Comparison of ENCODE assay signal across 8 cellular contexts in the genomic region with DNA sequence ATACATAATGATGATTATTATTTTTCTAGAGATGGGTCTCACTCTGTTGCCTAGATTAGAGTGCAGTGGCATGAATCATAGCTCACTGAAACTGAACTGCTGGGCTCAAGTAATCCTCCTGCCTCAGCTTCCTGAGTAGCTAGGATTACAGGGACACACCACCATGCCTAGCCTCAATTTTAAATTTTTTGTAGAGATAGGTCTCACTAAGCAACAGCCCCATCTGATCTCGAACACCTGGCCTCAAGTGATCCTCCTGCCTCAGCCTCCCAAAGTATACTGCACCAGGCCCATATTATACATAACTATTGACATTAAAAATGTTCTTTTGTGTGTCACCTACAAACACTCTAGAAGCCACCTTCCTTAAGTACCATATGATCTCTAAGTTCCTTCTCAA. TPM values are rescaled to one million over a fixed set of nuclear protein-coding genes. Genes with fewer than 3 reads are reported as not detected.
A peak's percentile ranks its signal among the peaks of the same experiment; 100 is the strongest.
DNase-seq lines count a peak whose midpoint lies in the region; ATAC-seq, FAIRE-seq and TF ChIP-seq lines count a peak whose summit lies in the region.

No MANE protein-coding gene starts in this region.

- H3K27ac ChIP-seq in heart left ventricle (peak overlapping the region; percentile 52 to 88 (median 80)), ascending aorta (peak overlapping the region; percentile 58 to 89), lower lobe of right lung (peak overlapping the region; percentile 78), upper lobe of left lung (peak overlapping the region; percentile 61 to 86 (median 84))

- intact Hi-C loops in heart left ventricle (cut with DNase I), result loop anchor here (2.0 to 10.0 kb wide), 6 partner anchors 68 to 656 kb away; partner anchors contain the start of gene EID3 (in 5 of the 10)
- intact Hi-C loops in cardiac septum (cut with DNase I), result loop anchor here (1.0 to 5.0 kb wide), 3 partner anchors 37 to 83 kb away; partner anchors contain the start of gene EID3
- intact Hi-C loops in ascending aorta (cut with DNase I), result loop anchor here (5.0 kb wide), 1 partner anchor 83 kb away; the partner anchor contains the start of gene EID3
- intact Hi-C loops in lower lobe of right lung (cut with DNase I), result loop anchor here (5.0 to 10.0 kb wide), 2 partner anchors 68 to 136 kb away; no protein-coding TSS in a partner anchor

- no peak for FAIRE-seq in urothelium cell line (lab: Jason Lieb, UNC)

- no peaks in the 10 kb centered on the region for H3K9me3 ChIP-seq in heart left ventricle
- H3K9me3 ChIP-seq in ascending aorta, result no peaks in the 10 kb centered on the region
- H3K9me3 ChIP-seq in lower lobe of right lung, result no peaks in the 10 kb centered on the region
- no peaks in the 10 kb centered on the region for H3K9me3 ChIP-seq in upper lobe of left lung

- H3K27me3 ChIP-seq in heart left ventricle (no peaks in the 10 kb centered on the region), ascending aorta (no peaks in the 10 kb centered on the region), lower lobe of right lung (ENCODE audit: low read depth) (no peaks in the 10 kb centered on the region), upper lobe of left lung (no peaks in the 10 kb centered on the region)

- H3K36me3 ChIP-seq in heart left ventricle (no peaks in the 10 kb centered on the region), ascending aorta (no peaks in the 10 kb centered on the region), lower lobe of right lung (no peaks in the 10 kb centered on the region), upper lobe of left lung (no peaks in the 10 kb centered on the region)

- DNase-seq in heart left ventricle, result no peak
- DNase-seq in cardiac septum (ENCODE audit: low spot score), result no peak
- no peak for DNase-seq in ascending aorta (ENCODE audit: low spot score in 2 of 2)
- DNase-seq in lower lobe of right lung, result no peak
- no peak for DNase-seq in upper lobe of left lung
- DNase-seq in DMS153 (lab: John Stamatoyannopoulos, UW), result no peak
- no peak for DNase-seq in urothelium cell line (ENCODE audit: low spot score)

- peaks cover 5 to 35% (median 18%) of the 10 kb centered on the region in 12 donors for H3K4me1 ChIP-seq in heart left ventricle
- peaks cover 5 to 25% of the 10 kb centered on the region in 2 donors for H3K4me1 ChIP-seq in ascending aorta
- peaks cover 39% of the 10 kb centered on the region for H3K4me1 ChIP-seq in lower lobe of right lung
- H3K4me1 ChIP-seq in upper lobe of left lung, result peaks cover 22 to 41% (median 34%) of the 10 kb centered on the region in 4 donors

- no peak for TF ChIP-seq POLR2A in heart left ventricle (IDR thresholded peaks at IDR 0.05)
- TF ChIP-seq POLR2A in upper lobe of left lung (IDR thresholded peaks at IDR 0.05), result no peak

- ATAC-seq in heart left ventricle (no peak), lower lobe of right lung (no peak), upper lobe of left lung (ENCODE audit: low FRiP score in 2 of 2) (no peak), HG03342 (IDR thresholded peaks at IDR 0.05; ENCODE audit: unreplicated experiment) (no peak)

- TF ChIP-seq EP300 in upper lobe of left lung (IDR thresholded peaks at IDR 0.05), result no peak

- TF ChIP-seq CTCF in heart left ventricle (IDR thresholded peaks at IDR 0.05) (no peak), ascending aorta (IDR thresholded peaks at IDR 0.05) (no peak), lower lobe of right lung (IDR thresholded peaks at IDR 0.05) (no peak), upper lobe of left lung (IDR thresholded peaks at IDR 0.05) (no peak)

- 89 to 98% (median 93%) methylated on average over 1 of the region's 1 CpG for WGBS in heart left ventricle, 4 donors
- WGBS in upper lobe of left lung, 2 donors, result 94% methylated on average over 1 of the region's 1 CpG

- H3K4me3 ChIP-seq in heart left ventricle (no peak overlapping the region), ascending aorta (no peak overlapping the region), lower lobe of right lung (no peak overlapping the region), upper lobe of left lung (no peak overlapping the region)

RNA-seq across cellular contexts. Expression of gene TXNRD1, which starts 3.4 kb away (rescaled TPM):
- total RNA-seq in heart left ventricle, result 100 to 1,000 TPM in 4 of 9 donors, 10 to 100 TPM in 5; 66.1 to 384 (median 90.8) TPM
- 100 to 1,000 TPM in 1 of 2 donors, 10 to 100 TPM in 1; 26.6 to 206 TPM for polyA plus RNA-seq in heart left ventricle
- 121 TPM for total RNA-seq in cardiac septum
- 67.4 TPM for total RNA-seq in ascending aorta
- total RNA-seq in lower lobe of right lung, result 144 TPM
- 100 to 1,000 TPM; 124 to 381 (median 162) TPM for total RNA-seq in upper lobe of left lung
